ENCODE assay signal across 10 cellular contexts in genomic region chr14:81535399-81536124, GRCh38. TPM values are rescaled to one million over a fixed set of nuclear protein-coding genes. Genes with fewer than 3 reads are reported as not detected.
DNase-seq lines count a peak whose midpoint lies in the region; ATAC-seq and TF ChIP-seq lines count a peak whose summit lies in the region.
"Had no signal": no experiment of that assay in that cellular context is flagged by ENCODE, and none has a peak within 500 bp of the region (broad histone marks: within the 10 kb centered on the region; RNA-seq: fewer than 3 reads in every experiment).

No MANE protein-coding gene starts in this region.

- peaks cover 10% of the 10 kb centered on the region for H4K20me1 ChIP-seq in hepatocyte (ENCODE audit: insufficient read depth, poor library complexity, severe bottlenecking)

- 84% methylated on average over 3 of the region's 3 CpGs for WGBS in hepatocyte (ENCODE audit: low lambda C conversion rate, missing lambda C conversion rate)

- in situ Hi-C loops in KBM-7 (cut with MboI; ENCODE audit: low pct_unique_long_range_greater_than_20kb, low sequenced_read_pairs): no loop called here

- peaks cover 29% of the 10 kb centered on the region for H3K79me2 ChIP-seq in hepatocyte

- ATAC-seq in GM19397 (IDR thresholded peaks at IDR 0.05; ENCODE audit: unreplicated experiment) (peak; percentile 12), HG03354 (IDR thresholded peaks at IDR 0.05; ENCODE audit: poor library complexity, severe bottlenecking, unreplicated experiment) (peak; percentile 32)

- H3K27ac ChIP-seq in hepatocyte (peak overlapping the region; percentile 81), substantia nigra (ENCODE audit: low read depth, low read length, poor library complexity, severe bottlenecking) (no peak overlapping the region)

- peak overlapping the region; percentile 24 for H2AFZ ChIP-seq in hepatocyte

- H3K4me3 ChIP-seq in hepatocyte: no peak overlapping the region

- H3K27me3 ChIP-seq in hepatocyte: no peaks in the 10 kb centered on the region

- peaks cover 14% of the 10 kb centered on the region for H3K4me1 ChIP-seq in hepatocyte (ENCODE audit: insufficient read depth)

- no peaks in the 10 kb centered on the region for H3K9me2 ChIP-seq in hepatocyte (replicated peaks; ENCODE audit: insufficient read depth)

- DNase-seq in DMS53 treated with DMSO at 0.1 percent for 48 hours (lab: John Stamatoyannopoulos, UW; ENCODE audit: unreplicated experiment) (peak; percentile 72), hepatocyte (ENCODE audit: low spot score) (no peak), cortex of kidney (lab: John Stamatoyannopoulos, UW) (no peak), NCI-H1105 treated with DMSO at 0.1 percent for 48 hours (lab: John Stamatoyannopoulos, UW) (no peak), substantia nigra (lab: John Stamatoyannopoulos, UW) (no peak), KBM-7 (no peak)
- DNase-seq: effector CD8-positive, alpha-beta T cell; stimulated activated CD4-positive, alpha-beta T cell treated with anti-CD3 and anti-CD28 coated beads, Interleukin-2, amount 100 ng/mL, for 48 hours had no signal

- no peaks in the 10 kb centered on the region for H3K36me3 ChIP-seq in hepatocyte (replicated peaks; ENCODE audit: insufficient read depth, low read depth)

- no peak for TF ChIP-seq CTCF in hepatocyte (IDR thresholded peaks at IDR 0.05; ENCODE audit: poor library complexity)

- peak overlapping the region; percentile 5 for H3K4me2 ChIP-seq in hepatocyte

- H3K9me3 ChIP-seq in hepatocyte (ENCODE audit: low read depth): no peaks in the 10 kb centered on the region

RNA-seq across cellular contexts. Expression of gene SEL1L, which starts 1.9 kb away (rescaled TPM):
- 89.4 and 90.6 TPM in 2 replicates for total RNA-seq in hepatocyte
- polyA plus RNA-seq in hepatocyte: 53.0 and 53.3 TPM in 2 replicates
